Comparison of ENCODE assay signal across 8 cellular contexts in genomic region chr1:33094971-33095604, GRCh38. TPM values are rescaled to one million over a fixed set of nuclear protein-coding genes. Genes with fewer than 3 reads are reported as not detected.
A peak's percentile ranks its signal among the peaks of the same experiment; 100 is the strongest.
DNase-seq lines count a peak whose midpoint lies in the region; ATAC-seq, FAIRE-seq and TF ChIP-seq lines count a peak whose summit lies in the region.

No MANE protein-coding gene starts in this region.

- H3K9me3 ChIP-seq in left ventricle myocardium inferior (replicated peaks) (no peaks in the 10 kb centered on the region), small intestine (ENCODE audit: control insufficient read depth, low read depth) (no peaks in the 10 kb centered on the region)

- H3K36me3 ChIP-seq in left ventricle myocardium inferior (no peaks in the 10 kb centered on the region), small intestine (ENCODE audit: control insufficient read depth in 2 of 2, insufficient read depth in 2 of 2, low read length in 2 of 2) (no peaks in the 10 kb centered on the region)

- intact Hi-C loops in left ventricle myocardium inferior (cut with micrococcal nuclease), result no loop called here

- H3K4me3 ChIP-seq in left ventricle myocardium inferior (no peak overlapping the region), small intestine (ENCODE audit: low read depth in 1 of 2, low read length in 2 of 2) (no peak overlapping the region)

- peak overlapping the region in 1 of 2 donors; percentile 27 for H3K27ac Mint-ChIP-seq in stimulated activated naive CD8-positive, alpha-beta T cell treated with anti-CD3 and anti-CD28 coated beads, Interleukin-15, amount 100 ng/mL, for 72 hours

- H3K27ac ChIP-seq in VCaP (no peak overlapping the region), left ventricle myocardium inferior (replicated peaks) (no peak overlapping the region), small intestine (ENCODE audit: low read depth in 1 of 2, low read length in 1 of 2) (no peak overlapping the region)

- TF ChIP-seq CTCF in VCaP (conservative IDR thresholded peaks at IDR 0.05), result peak; percentile 96
- peak; percentile 99 for TF ChIP-seq CTCF in left ventricle myocardium inferior (IDR thresholded peaks at IDR 0.05; ENCODE audit: borderline replicate concordance)

- no peaks in the 10 kb centered on the region for H3K9me3 Mint-ChIP-seq in stimulated activated naive CD8-positive, alpha-beta T cell treated with anti-CD3 and anti-CD28 coated beads, Interleukin-15, amount 100 ng/mL, for 72 hours

- FAIRE-seq in small intestine (lab: Jason Lieb, UNC), result no peak

- H3K4me3 Mint-ChIP-seq in stimulated activated naive CD8-positive, alpha-beta T cell treated with anti-CD3 and anti-CD28 coated beads, Interleukin-15, amount 100 ng/mL, for 72 hours, result no peak overlapping the region

- H3K27me3 ChIP-seq in left ventricle myocardium inferior (ENCODE audit: low read depth), result no peaks in the 10 kb centered on the region
- no peaks in the 10 kb centered on the region for H3K27me3 ChIP-seq in small intestine (ENCODE audit: control insufficient read depth in 2 of 2, insufficient read depth in 2 of 2, low read length in 2 of 2)

- ATAC-seq in stimulated activated naive CD8-positive, alpha-beta T cell treated with anti-CD3 and anti-CD28 coated beads, Interleukin-15, Interleukin-2, amounts not matched to agents 100 U/mL and 50 U/mL, for 24 hours, result no peak
- no peak for ATAC-seq in stimulated activated naive CD8-positive, alpha-beta T cell treated with anti-CD3 and anti-CD28 coated beads, Interleukin-15, amount 100 ng/mL, for 72 hours
- no peak for ATAC-seq in HG03442 (IDR thresholded peaks at IDR 0.05; ENCODE audit: unreplicated experiment)

- peaks cover 43% of the 10 kb centered on the region for H3K4me1 Mint-ChIP-seq in stimulated activated naive CD8-positive, alpha-beta T cell treated with anti-CD3 and anti-CD28 coated beads, Interleukin-15, amount 100 ng/mL, for 72 hours

- no peaks in the 10 kb centered on the region for H3K27me3 Mint-ChIP-seq in stimulated activated naive CD8-positive, alpha-beta T cell treated with anti-CD3 and anti-CD28 coated beads, Interleukin-15, amount 100 ng/mL, for 72 hours

- 11 to 21% (median 18%) methylated on average over 10 of the region's 10 CpGs for WGBS in small intestine, 3 donors

- H3K4me1 ChIP-seq in left ventricle myocardium inferior (peaks cover 15% of the 10 kb centered on the region), small intestine (ENCODE audit: control insufficient read depth in 2 of 2, insufficient read depth in 1 of 2, low read depth in 1 of 2, low read length in 1 of 2) (no peaks in the 10 kb centered on the region)

- peak; percentile 48 for DNase-seq in stimulated activated naive CD8-positive, alpha-beta T cell treated with anti-CD3 and anti-CD28 coated beads, Interleukin-15, Interleukin-2, amounts not matched to agents 100 U/mL and 50 U/mL, for 24 hours
- DNase-seq in stimulated activated naive CD8-positive, alpha-beta T cell treated with anti-CD3 and anti-CD28 coated beads, Interleukin-15, amount 100 ng/mL, for 72 hours, result no peak
- DNase-seq in NCI-H1092 treated with DMSO at 0.1 percent for 48 hours (lab: John Stamatoyannopoulos, UW) (peak; percentile 74), left ventricle myocardium inferior (no peak), small intestine (peak; percentile 63), mesenteric fat pad (ENCODE audit: low spot score) (no peak)

RNA-seq across cellular contexts. Expression of gene AZIN2, which starts 14.1 kb away (rescaled TPM):
- total RNA-seq in left ventricle myocardium inferior (2.8 TPM), mesenteric fat pad (2.1 TPM)
- 1 to 10 TPM in 2 of 3 donors, not detected in 1; 1.1 to 1.6 TPM for polyA plus RNA-seq in small intestine

RNA-seq across cellular contexts. Expression of gene AK2, which starts 58.4 kb away (rescaled TPM):
- total RNA-seq in left ventricle myocardium inferior, result 121 TPM
- 100 to 1,000 TPM; 180 to 208 (median 202) TPM for polyA plus RNA-seq in small intestine
- 159 TPM for total RNA-seq in mesenteric fat pad

Comparison
In these comparisons a context has a peak if more than half of its experiments do, and no peak if none do; other contexts are left out.
1. DNase-seq: peak in stimulated activated naive CD8-positive, alpha-beta T cell treated with anti-CD3 and anti-CD28 coated beads, Interleukin-15, Interleukin-2, amounts not matched to agents 100 U/mL and 50 U/mL, for 24 hours (single experiment), NCI-H1092 treated with DMSO at 0.1 percent for 48 hours (single experiment) and small intestine (single experiment); none in stimulated activated naive CD8-positive, alpha-beta T cell treated with anti-CD3 and anti-CD28 coated beads, Interleukin-15, amount 100 ng/mL, for 72 hours (0 of 2), left ventricle myocardium inferior (single experiment) and mesenteric fat pad (single experiment).